In the genomic region with DNA sequence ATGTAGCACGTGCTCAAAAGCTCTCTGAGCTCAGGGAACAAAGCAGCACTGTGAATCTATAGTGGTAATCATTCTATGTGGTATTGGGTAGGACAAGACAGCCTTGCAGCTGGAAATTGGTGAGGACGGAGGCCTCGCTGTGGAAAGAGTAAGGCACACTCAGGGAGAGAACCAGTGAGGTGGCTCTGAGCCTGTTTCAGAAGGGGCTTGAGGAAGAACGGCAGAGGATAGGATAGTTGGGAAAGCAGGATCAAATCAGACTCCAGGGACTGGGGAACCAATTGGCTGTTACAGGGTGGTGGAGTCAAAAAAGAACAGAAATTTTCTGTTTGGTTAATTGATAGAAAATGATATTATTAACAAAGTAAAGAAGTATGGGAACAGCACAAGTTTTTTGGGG, we compare ENCODE assay signal across 1 cellular context. TPM values are rescaled to one million over a fixed set of nuclear protein-coding genes. Genes with fewer than 3 reads are reported as not detected.
"Had no signal": no experiment of that assay in that cellular context is flagged by ENCODE, and none has a peak within 500 bp of the region (broad histone marks: within the 10 kb centered on the region; RNA-seq: fewer than 3 reads in every experiment).

No MANE protein-coding gene starts in this region.

RNA-seq across cellular contexts. Expression of gene NUTM2A, which starts 55.4 kb away (rescaled TPM):
- total RNA-seq: activated CD4-positive, alpha-beta T cell treated with anti-CD3 and anti-CD28 coated beads, Interleukin-2, amount 10 ng/mL, durations not matched to agents 24 days and 14 days had no signal
